13 cellular contexts compared by ENCODE assay signal in genomic region chr12:107461222-107461980, GRCh38.
DNase-seq lines count a peak whose midpoint lies in the region; ATAC-seq, FAIRE-seq and TF ChIP-seq lines count a peak whose summit lies in the region.
"Had no signal": no experiment of that assay in that cellular context is flagged by ENCODE, and none has a peak within 500 bp of the region (broad histone marks: within the 10 kb centered on the region; RNA-seq: fewer than 3 reads in every experiment).

No MANE protein-coding gene starts in this region.

- peak; percentile 34 for DNase-seq in AG04449 (ENCODE audit: low read depth, low spot score)
- peak; percentile 77 for DNase-seq in EH (ENCODE audit: low read depth)
- DNase-seq in RWPE2 (ENCODE audit: low spot score), result peak; percentile 69
- DNase-seq in fibroblast of the aortic adventitia (ENCODE audit: low read depth), result peak; percentile 94
- no peak for DNase-seq in activated effector memory CD4-positive, alpha-beta T cell treated with anti-CD3 and anti-CD28 coated beads, Interleukin-2, amount 50 U/mL, for 16 hours
- DNase-seq in frontal cortex (ENCODE audit: low spot score in 2 of 2), result no peak
- DNase-seq: activated CD8-positive, alpha-beta memory T cell treated with anti-CD3 and anti-CD28 coated beads, Interleukin-2, amount 10 ng/mL, durations not matched to agents 7 days and 5 days; caudate nucleus; DMS53; glutamatergic neuron; GOT3 had no signal

- no peak for FAIRE-seq in frontal cortex (lab: Jason Lieb, UNC)

- POLR2A ChIA-PET in AG04449 (lab: Yijun Ruan, JAX), result interaction anchor here (0.9 kb wide), 1 partner anchor 116 kb away, joined by 4 read pairs; no protein-coding TSS in a partner anchor

- CTCF ChIA-PET in AG04449 (lab: Yijun Ruan, JAX), result interaction anchor here (0.6 to 1.2 kb wide), 2 partner anchors 301 to 339 kb away, joined by 3 read pairs; no protein-coding TSS in a partner anchor

- peak overlapping the region; percentile 88 for H3K27ac ChIP-seq in RWPE2 (ENCODE audit: poor library complexity, severe bottlenecking)

- no peaks in the 10 kb centered on the region for H3K9me3 ChIP-seq in RWPE2 (ENCODE audit: severe bottlenecking)

- TF ChIP-seq CTCF in AG04449 (IDR thresholded peaks at IDR 0.05; ENCODE audit: insufficient read depth, low read length, missing control alignments) (no peak), RWPE2 (IDR thresholded peaks at IDR 0.05; ENCODE audit: poor library complexity, severe bottlenecking) (no peak), fibroblast of the aortic adventitia (IDR thresholded peaks at IDR 0.05; ENCODE audit: insufficient read depth, low read length) (no peak)

- H3K36me3 ChIP-seq in RWPE2 (ENCODE audit: low read depth), result no peaks in the 10 kb centered on the region

- H3K27me3 ChIP-seq in RWPE2 (ENCODE audit: insufficient read depth, poor library complexity, severe bottlenecking), result no peaks in the 10 kb centered on the region

- H3K4me3 ChIP-seq in AG04449 (ENCODE audit: low read depth, low read length), result peak overlapping the region; percentile 20
- H3K4me3 ChIP-seq in RWPE2 (ENCODE audit: severe bottlenecking), result no peak overlapping the region
- peak overlapping the region; percentile 39 for H3K4me3 ChIP-seq in fibroblast of the aortic adventitia (ENCODE audit: low read depth, low read length)

- peaks cover 17% of the 10 kb centered on the region for H3K4me1 ChIP-seq in RWPE2 (ENCODE audit: insufficient read depth, poor library complexity, severe bottlenecking)

- peak; percentile 87 for ATAC-seq in RWPE2 (ENCODE audit: low read depth)
- ATAC-seq in HG02981 (IDR thresholded peaks at IDR 0.05; ENCODE audit: unreplicated experiment), result no peak
- ATAC-seq in GM21367 (IDR thresholded peaks at IDR 0.05; ENCODE audit: unreplicated experiment), result no peak
- ATAC-seq: activated CD8-positive, alpha-beta memory T cell treated with anti-CD3 and anti-CD28 coated beads, Interleukin-2, amount 10 ng/mL, durations not matched to agents 7 days and 5 days had no signal

Comparison
In these comparisons a context has a peak if more than half of its experiments do, and no peak if none do; other contexts are left out.
1. DNase-seq: peak in AG04449 (single experiment), EH (single experiment), RWPE2 (single experiment) and fibroblast of the aortic adventitia (single experiment); none in activated effector memory CD4-positive, alpha-beta T cell treated with anti-CD3 and anti-CD28 coated beads, Interleukin-2, amount 50 U/mL, for 16 hours (single experiment) and frontal cortex (0 of 2).